1 cellular context compared by ENCODE assay signal in genomic region chr12:106840217-106840616, GRCh38.
A peak's percentile ranks its signal among the peaks of the same experiment; 100 is the strongest.
TF ChIP-seq lines count a peak whose summit lies in the region.

No MANE protein-coding gene starts in this region.

TF ChIP-seq in K562, 482 proteins besides CTCF, POLR2A, EP300 and RAD21 (continued from another document and continues in another):
- no peak for TF ChIP-seq CLOCK (CRISPR knock-in tag; IDR thresholded peaks at IDR 0.05; ENCODE audit: borderline replicate concordance)
- TF ChIP-seq IRF2 (CRISPR knock-in tag; IDR thresholded peaks at IDR 0.05) = no peak
- no peak; the same call in 1 of the 2 replicates for TF ChIP-seq SMARCE1 (IDR thresholded peaks at IDR 0.05)
- peak; percentile 53 for TF ChIP-seq PBX2 (CRISPR knock-in tag; IDR thresholded peaks at IDR 0.05; ENCODE audit: low read depth)
- TF ChIP-seq PBX2 (tag; conservative IDR thresholded peaks at IDR 0.05; ENCODE audit: low read depth) = peak; percentile 97
- no peak for TF ChIP-seq HEY1 (CRISPR knock-in tag; IDR thresholded peaks at IDR 0.05; ENCODE audit: borderline replicate concordance)
- no peak for TF ChIP-seq SNRNP70 (optimal IDR thresholded peaks at IDR 0.05; ENCODE audit: low read depth, low read length)
- no peak for TF ChIP-seq POLR2AphosphoS2 (IDR thresholded peaks at IDR 0.05; ENCODE audit: low read length)
- TF ChIP-seq PCBP2 (IDR thresholded peaks at IDR 0.05; ENCODE audit: low read depth, low read length, poor library complexity, severe bottlenecking) = no peak
- TF ChIP-seq ETS2 (tag; IDR thresholded peaks at IDR 0.05; ENCODE audit: borderline replicate concordance, poor library complexity, severe bottlenecking) = no peak
- TF ChIP-seq CHD4 (IDR thresholded peaks at IDR 0.05; ENCODE audit: insufficient read depth, insufficient replicate concordance, low read depth, low read length, poor library complexity, severe bottlenecking) = no peak
- no peak for TF ChIP-seq TFAM (CRISPR knock-in tag; conservative IDR thresholded peaks at IDR 0.05)
- TF ChIP-seq CBFB (CRISPR knock-in tag; IDR thresholded peaks at IDR 0.05) = no peak
- no peak for TF ChIP-seq NFATC3 (IDR thresholded peaks at IDR 0.05)
- TF ChIP-seq MAZ (CRISPR knock-in tag; conservative IDR thresholded peaks at IDR 0.05 in 1 of 2, IDR thresholded peaks at IDR 0.05 in 1 of 2) = peak; percentile 26 to 84; a peak in 3 of 4 replicates
- TF ChIP-seq RFX1 (IDR thresholded peaks at IDR 0.05) = no peak
- no peak for TF ChIP-seq FOXK1 (CRISPR knock-in tag; IDR thresholded peaks at IDR 0.05; ENCODE audit: borderline replicate concordance)
- no peak for TF ChIP-seq TAF9B (IDR thresholded peaks at IDR 0.05; ENCODE audit: partially characterized antibody)
- TF ChIP-seq KHSRP (IDR thresholded peaks at IDR 0.05) = no peak
- TF ChIP-seq NFIC (IDR thresholded peaks at IDR 0.05) = no peak
- no peak for TF ChIP-seq CHD2 (IDR thresholded peaks at IDR 0.05; ENCODE audit: low read depth, low read length)
- no peak for TF ChIP-seq KLF1 (tag; IDR thresholded peaks at IDR 0.05)
- TF ChIP-seq PRPF4 (IDR thresholded peaks at IDR 0.05; ENCODE audit: insufficient read depth, low read depth, low read length, poor library complexity, severe bottlenecking) = no peak
- TF ChIP-seq HNRNPLL (IDR thresholded peaks at IDR 0.05; ENCODE audit: low read depth, low read length, poor library complexity, severe bottlenecking) = no peak
- no peak for TF ChIP-seq PHTF2 (CRISPR knock-in tag; IDR thresholded peaks at IDR 0.05)
- no peak for TF ChIP-seq HES1 (IDR thresholded peaks at IDR 0.05; ENCODE audit: low read depth)
- TF ChIP-seq FOXK2 (conservative IDR thresholded peaks at IDR 0.05 in 1 of 2, IDR thresholded peaks at IDR 0.05 in 1 of 2; ENCODE audit: low read depth in 2 of 2) = no peak; a peak in 1 of 4 replicates
- no peak for TF ChIP-seq MTF1 (CRISPR knock-in tag; IDR thresholded peaks at IDR 0.05; ENCODE audit: borderline replicate concordance)
- TF ChIP-seq GATAD2A (IDR thresholded peaks at IDR 0.05) = 0 out of 2 replicates have a peak, but pooled peaks have one; percentile 21
- no peak for TF ChIP-seq RFX5 (IDR thresholded peaks at IDR 0.05; ENCODE audit: low read depth, low read length)
- no peak for TF ChIP-seq MIER1 (IDR thresholded peaks at IDR 0.05; ENCODE audit: low read depth)
- peak; percentile 54 for TF ChIP-seq ARID1B (IDR thresholded peaks at IDR 0.05)
- TF ChIP-seq CAMTA2 (CRISPR knock-in tag; conservative IDR thresholded peaks at IDR 0.05) = no peak
- TF ChIP-seq ZNF766 (CRISPR knock-in tag; conservative IDR thresholded peaks at IDR 0.05) = no peak
- TF ChIP-seq MECOM (CRISPR knock-in tag; IDR thresholded peaks at IDR 0.05) = no peak
- TF ChIP-seq PCBP1 (IDR thresholded peaks at IDR 0.05; ENCODE audit: low read depth, low read length, poor library complexity, severe bottlenecking) = no peak
- no peak for TF ChIP-seq LARP7 (IDR thresholded peaks at IDR 0.05)
- TF ChIP-seq ARID4B (CRISPR knock-in tag; IDR thresholded peaks at IDR 0.05) = no peak
- TF ChIP-seq NR4A1 (CRISPR knock-in tag; IDR thresholded peaks at IDR 0.05) = no peak
- no peak for TF ChIP-seq NR4A1 (tag; IDR thresholded peaks at IDR 0.05)
- TF ChIP-seq NELFE (IDR thresholded peaks at IDR 0.05; ENCODE audit: insufficient read depth, insufficient read length) = no peak
- TF ChIP-seq THRAP3 (IDR thresholded peaks at IDR 0.05; ENCODE audit: borderline replicate concordance) = no peak
- TF ChIP-seq KLF10 (CRISPR knock-in tag; IDR thresholded peaks at IDR 0.05) = no peak
- TF ChIP-seq ELF1 (tag; IDR thresholded peaks at IDR 0.05) = no peak
- TF ChIP-seq ZBTB7A (IDR thresholded peaks at IDR 0.05; ENCODE audit: borderline replicate concordance, control insufficient read depth, low read depth, low read length) = no peak
- TF ChIP-seq NCOR1 (IDR thresholded peaks at IDR 0.05) = no peak
- no peak for TF ChIP-seq ELK3 (CRISPR knock-in tag; IDR thresholded peaks at IDR 0.05)
- TF ChIP-seq CUX1 (CRISPR knock-in tag; IDR thresholded peaks at IDR 0.05) = no peak
- TF ChIP-seq E2F4 (CRISPR knock-in tag; IDR thresholded peaks at IDR 0.05; ENCODE audit: low read depth) = no peak
- TF ChIP-seq ZNF778 (CRISPR knock-in tag; IDR thresholded peaks at IDR 0.05) = no peak
- no peak for TF ChIP-seq LCOR (CRISPR knock-in tag; IDR thresholded peaks at IDR 0.05)
- no peak for TF ChIP-seq GABPB1 (CRISPR knock-in tag; IDR thresholded peaks at IDR 0.05)
- TF ChIP-seq E2F6 (IDR thresholded peaks at IDR 0.05; ENCODE audit: borderline replicate concordance in 1 of 2, extremely low read depth in 1 of 2, insufficient read depth in 1 of 2, insufficient read length in 1 of 2, low read depth in 1 of 2, low read length in 1 of 2, poor library complexity in 1 of 2, severe bottlenecking in 1 of 2) = no peak
- no peak for TF ChIP-seq FOXJ3 (CRISPR knock-in tag; IDR thresholded peaks at IDR 0.05)
- no peak for TF ChIP-seq HDGF (IDR thresholded peaks at IDR 0.05)
